8 cellular contexts compared by ENCODE assay signal in the genomic region with DNA sequence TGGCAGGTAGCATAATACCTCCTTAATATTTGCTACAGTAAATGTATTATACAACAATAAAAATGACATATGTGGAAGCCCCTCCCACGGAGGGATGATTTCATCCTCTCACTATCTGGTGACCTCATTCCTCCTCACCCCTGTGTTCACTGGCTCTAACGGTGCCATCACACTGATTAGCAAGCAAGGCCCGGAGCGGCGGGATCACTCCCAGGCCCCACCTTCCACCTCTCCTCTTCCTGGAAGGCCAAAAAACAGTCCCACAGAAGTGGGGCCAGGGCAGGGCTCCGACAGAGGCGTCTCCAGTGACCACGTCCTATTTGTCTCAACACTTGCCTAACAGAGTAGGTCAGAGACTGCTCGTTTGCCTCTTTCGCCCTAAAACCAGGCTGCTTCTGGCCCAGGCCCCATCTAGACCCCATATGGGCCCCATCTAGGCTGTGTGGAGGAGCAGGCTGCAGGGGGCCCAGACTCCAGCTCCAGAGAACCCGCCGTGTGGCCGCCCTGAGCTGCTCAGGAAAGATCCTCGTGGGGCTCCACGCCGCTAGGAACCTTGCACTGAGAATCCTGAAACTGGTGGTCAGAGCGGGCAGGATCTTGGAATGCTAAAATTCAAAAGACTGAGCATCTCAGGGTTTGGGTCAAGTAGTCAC. TPM values are rescaled to one million over a fixed set of nuclear protein-coding genes. Genes with fewer than 3 reads are reported as not detected.
DNase-seq lines count a peak whose midpoint lies in the region; ATAC-seq, FAIRE-seq and TF ChIP-seq lines count a peak whose summit lies in the region.
"Had no signal": no experiment of that assay in that cellular context is flagged by ENCODE, and none has a peak within 500 bp of the region (broad histone marks: within the 10 kb centered on the region; RNA-seq: fewer than 3 reads in every experiment).

No MANE protein-coding gene starts in this region.

- WGBS in trophoblast cell (ENCODE audit: extremely low coverage, insufficient coverage, insufficient read length) = no CpG with 5 or more reads among the region's 17 CpGs

- no peak for TF ChIP-seq POLR2A in endothelial cell of umbilical vein (IDR thresholded peaks at IDR 0.05; ENCODE audit: low read depth, low read length)

- peak; percentile 59 for FAIRE-seq in endothelial cell of umbilical vein (lab: Jason Lieb, UNC)
- FAIRE-seq in frontal cortex (lab: Jason Lieb, UNC) = no peak

- TSS peak; percentile 84 for BruUV-seq in endothelial cell of umbilical vein (replicated peaks; lab: Mats Ljungman, UMichigan)

- POLR2A ChIA-PET in activated CD4-positive, alpha-beta T cell treated with anti-CD3 and anti-CD28 coated beads, Interleukin-2, amount 10 ng/mL, durations not matched to agents 7 days and 5 days (lab: Charles Lee) = interaction anchor here (0.6 kb wide), 1 partner anchor 101 kb away, joined by 3 read pairs; no protein-coding TSS in a partner anchor
- POLR2A ChIA-PET in endothelial cell of umbilical vein (lab: Charles Lee) = no interaction called here

- H3K4me1 Mint-ChIP-seq in activated CD4-positive, alpha-beta T cell treated with anti-CD3 and anti-CD28 coated beads, Interleukin-2, amount 10 ng/mL, durations not matched to agents 7 days and 5 days = peaks cover 52% of the 10 kb centered on the region

- peaks cover 67% of the 10 kb centered on the region for H3K36me3 Mint-ChIP-seq in activated CD4-positive, alpha-beta T cell treated with anti-CD3 and anti-CD28 coated beads, Interleukin-2, amount 10 ng/mL, durations not matched to agents 7 days and 5 days (ENCODE audit: low read depth)

- dilution Hi-C loops in endothelial cell of umbilical vein (cut with MboI; ENCODE audit: extremely low pct_ligation_motif_present, low sequenced_read_pairs) = no loop called here

- H3K4me3 Mint-ChIP-seq in activated CD4-positive, alpha-beta T cell treated with anti-CD3 and anti-CD28 coated beads, Interleukin-2, amount 10 ng/mL, durations not matched to agents 7 days and 5 days = peak overlapping the region; percentile 98

- H3K4me2 ChIP-seq in KMS-11 (peak overlapping the region; percentile 94), endothelial cell of umbilical vein (ENCODE audit: insufficient read depth, low read length) (no peak overlapping the region), trophoblast cell (ENCODE audit: low read length) (no peak overlapping the region)

- H2BK12ac ChIP-seq in trophoblast cell (ENCODE audit: low read length) = peak overlapping the region; percentile 81

- H3K27ac Mint-ChIP-seq in activated CD4-positive, alpha-beta T cell treated with anti-CD3 and anti-CD28 coated beads, Interleukin-2, amount 10 ng/mL, durations not matched to agents 7 days and 5 days = peak overlapping the region; percentile 100

- no peak for ATAC-seq in GM18517 (IDR thresholded peaks at IDR 0.05; ENCODE audit: unreplicated experiment)

- H3K9me1 ChIP-seq in endothelial cell of umbilical vein (replicated peaks; ENCODE audit: control insufficient read depth, extremely low read depth, insufficient read depth, low read length) = no peaks in the 10 kb centered on the region

- no peaks in the 10 kb centered on the region for H3K9me3 Mint-ChIP-seq in activated CD4-positive, alpha-beta T cell treated with anti-CD3 and anti-CD28 coated beads, Interleukin-2, amount 10 ng/mL, durations not matched to agents 7 days and 5 days

- H2AK5ac ChIP-seq in trophoblast cell (ENCODE audit: low read length) = peak overlapping the region; percentile 80

- intact Hi-C loops in endothelial cell of umbilical vein (cut with micrococcal nuclease) = no loop called here

- H3K79me2 ChIP-seq in KMS-11 (ENCODE audit: insufficient read depth, low read depth) = peaks cover 84% of the 10 kb centered on the region
- H3K79me2 ChIP-seq in endothelial cell of umbilical vein (ENCODE audit: control insufficient read depth, insufficient read depth, low read length) = no peaks in the 10 kb centered on the region
- peaks cover 5% of the 10 kb centered on the region for H3K79me2 ChIP-seq in trophoblast cell (ENCODE audit: control insufficient read depth, insufficient read depth, low read length, poor library complexity)

- peak overlapping the region; percentile 96 for H4K91ac ChIP-seq in trophoblast cell (ENCODE audit: low read depth, low read length)

- H3K4me1 ChIP-seq in KMS-11 (ENCODE audit: low read depth, poor library complexity, severe bottlenecking) (peaks cover 82% of the 10 kb centered on the region), endothelial cell of umbilical vein (ENCODE audit: control insufficient read depth, extremely low read depth, insufficient read depth, low read length) (peaks cover 31% of the 10 kb centered on the region), trophoblast cell (ENCODE audit: control insufficient read depth in 1 of 2, insufficient read depth in 2 of 2, low read length in 2 of 2) (peaks cover 24 to 36% of the 10 kb centered on the region in 2 experiments)

- H4K12ac ChIP-seq in trophoblast cell (ENCODE audit: low read depth, low read length) = peak overlapping the region; percentile 20

- H3K23ac ChIP-seq in trophoblast cell (ENCODE audit: low read length) = no peak overlapping the region

- no peak overlapping the region for H3K4me3 ChIP-seq in KMS-11 (IDR thresholded peaks at IDR 0.05; ENCODE audit: insufficient read depth, low read depth, low read length)
- H3K4me3 ChIP-seq in endothelial cell of umbilical vein (replicated peaks in 1 of 3; ENCODE audit: insufficient read depth in 1 of 3, low read depth in 1 of 3, low read length in 3 of 3) = no peak overlapping the region
- H3K4me3 ChIP-seq in trophoblast cell (ENCODE audit: low read depth, low read length) = no peak overlapping the region

- H3K27me3 ChIP-seq in KMS-11 (ENCODE audit: insufficient read depth, low read depth) (no peaks in the 10 kb centered on the region), endothelial cell of umbilical vein (ENCODE audit: control insufficient read depth in 2 of 2, insufficient read depth in 2 of 2, low read length in 2 of 2) (no peaks in the 10 kb centered on the region), trophoblast cell (ENCODE audit: insufficient read depth, low read length) (no peaks in the 10 kb centered on the region)

- no peak for TF ChIP-seq CTCF in KMS-11 (conservative IDR thresholded peaks at IDR 0.05; ENCODE audit: low read depth, low read length)
- no peak for TF ChIP-seq CTCF in endothelial cell of umbilical vein (IDR thresholded peaks at IDR 0.05; ENCODE audit: extremely low read depth in 1 of 2, insufficient read depth in 1 of 2, low read depth in 1 of 2, low read length in 2 of 2)

- no peaks in the 10 kb centered on the region for H3K27me3 Mint-ChIP-seq in activated CD4-positive, alpha-beta T cell treated with anti-CD3 and anti-CD28 coated beads, Interleukin-2, amount 10 ng/mL, durations not matched to agents 7 days and 5 days

- H3K9me3 ChIP-seq in endothelial cell of umbilical vein (replicated peaks; ENCODE audit: control insufficient read depth, insufficient read depth, low read length) = no peaks in the 10 kb centered on the region
- no peaks in the 10 kb centered on the region for H3K9me3 ChIP-seq in trophoblast cell (ENCODE audit: insufficient read depth, low read depth, low read length)

- H2BK5ac ChIP-seq in trophoblast cell (ENCODE audit: low read depth, low read length, poor library complexity) = peak overlapping the region; percentile 93

- H3K4ac ChIP-seq in trophoblast cell (ENCODE audit: low read depth, low read length) = peak overlapping the region; percentile 70

- CTCF ChIA-PET in activated CD4-positive, alpha-beta T cell treated with anti-CD3 and anti-CD28 coated beads, Interleukin-2, amount 10 ng/mL, durations not matched to agents 7 days and 5 days (lab: Charles Lee) = interaction anchor here (1.5 to 9.8 kb wide), 2 partner anchors 11 to 34 kb away, joined by 6 to 115 read pairs; no protein-coding TSS in a partner anchor
- CTCF ChIA-PET in endothelial cell of umbilical vein (lab: Charles Lee) = interaction anchor here (1.6 to 5.4 kb wide), 2 partner anchors 12 to 321 kb away, joined by 3 to 34 read pairs; no protein-coding TSS in a partner anchor

- peak; percentile 61 for DNase-seq in activated CD4-positive, alpha-beta T cell treated with anti-CD3 and anti-CD28 coated beads, Interleukin-2, amount 10 ng/mL, durations not matched to agents 7 days and 5 days
- DNase-seq in endothelial cell of umbilical vein (ENCODE audit: low read depth, low spot score) = peak; percentile 70
- peak; percentile 58 to 79 for DNase-seq in trophoblast cell
- DNase-seq in frontal cortex (ENCODE audit: low spot score in 2 of 2) = no peak
- DNase-seq in occipital lobe (lab: John Stamatoyannopoulos, UW) = no peak

- H3K27ac ChIP-seq in KMS-11 = peak overlapping the region; percentile 12; the same call in 1 of the 2 replicates
- peak overlapping the region; percentile 49 for H3K27ac ChIP-seq in endothelial cell of umbilical vein (ENCODE audit: insufficient read depth, low read depth, low read length)
- H3K27ac ChIP-seq in trophoblast cell (ENCODE audit: low read depth, low read length) = peak overlapping the region; percentile 95

- H3K9ac ChIP-seq in KMS-11 = no peak overlapping the region
- H3K9ac ChIP-seq in endothelial cell of umbilical vein (replicated peaks; ENCODE audit: extremely low read depth, insufficient read depth, low read length) = peak overlapping the region; percentile 32
- H3K9ac ChIP-seq in trophoblast cell (ENCODE audit: low read length) = no peak overlapping the region

- H4K20me1 ChIP-seq in KMS-11 (ENCODE audit: insufficient read depth) (no peaks in the 10 kb centered on the region), endothelial cell of umbilical vein (replicated peaks; ENCODE audit: control insufficient read depth, extremely low read depth, insufficient read depth, low read length) (no peaks in the 10 kb centered on the region)

- H4K8ac ChIP-seq in trophoblast cell (ENCODE audit: low read depth, low read length) = peak overlapping the region; percentile 82

- peak overlapping the region; percentile 11 for H3K18ac ChIP-seq in trophoblast cell (ENCODE audit: low read length)

- H2BK120ac ChIP-seq in trophoblast cell (ENCODE audit: insufficient read depth, low read length, poor library complexity) = peak overlapping the region; percentile 93

- peaks cover 42% of the 10 kb centered on the region for H3K79me1 ChIP-seq in trophoblast cell (ENCODE audit: low read length)

- H3K36me3 ChIP-seq in KMS-11 (ENCODE audit: insufficient read depth) (no peaks in the 10 kb centered on the region), endothelial cell of umbilical vein (ENCODE audit: control insufficient read depth in 2 of 2, extremely low read depth in 1 of 2, insufficient read depth in 2 of 2, low read length in 2 of 2) (no peaks in the 10 kb centered on the region), trophoblast cell (ENCODE audit: control insufficient read depth in 1 of 2, insufficient read depth in 2 of 2, low read length in 2 of 2) (no peaks in the 10 kb centered on the region)

- H3K14ac ChIP-seq in trophoblast cell (ENCODE audit: low read length) = peak overlapping the region; percentile 83

- H2AFZ ChIP-seq in KMS-11 (ENCODE audit: low read depth) = no peak overlapping the region
- H2AFZ ChIP-seq in endothelial cell of umbilical vein (ENCODE audit: low read depth, low read length) = peak overlapping the region; percentile 50
- H2AFZ ChIP-seq in trophoblast cell (ENCODE audit: insufficient read depth, low read length, poor library complexity) = peak overlapping the region; percentile 35

RNA-seq across cellular contexts. Expression of a gene that starts 3.7 kb away (rescaled TPM):
- 100 to 1,000 TPM; 207 to 214 TPM for total RNA-seq in activated CD4-positive, alpha-beta T cell treated with anti-CD3 and anti-CD28 coated beads, Interleukin-2, amount 10 ng/mL, durations not matched to agents 7 days and 5 days
- total RNA-seq in endothelial cell of umbilical vein (0.62 and 1.2 TPM in 2 replicates), frontal cortex (1.2 TPM), occipital lobe (2.0 TPM)
- 1.0 and 1.8 TPM in 2 replicates for polyA plus RNA-seq in endothelial cell of umbilical vein
- polyA plus RNA-seq in endothelial cell of umbilical vein (2011; cell fraction: cytosol; rRNA removed) = 0.52 and 0.71 TPM in 2 replicates
- 1.0 and 1.6 TPM in 2 replicates for polyA plus RNA-seq in endothelial cell of umbilical vein (2011; cell fraction: nucleus; rRNA removed)
- 0.29 and 0.68 TPM in 2 replicates for polyA plus RNA-seq in endothelial cell of umbilical vein (2012)
- 0.34 and 0.62 TPM in 2 replicates for polyA minus RNA-seq in endothelial cell of umbilical vein
- 1.1 TPM for polyA minus RNA-seq in endothelial cell of umbilical vein (2011; cell fraction: cytosol; rRNA and poly(A)+ RNA removed)
- polyA minus RNA-seq in endothelial cell of umbilical vein (2011; cell fraction: nucleus; rRNA and poly(A)+ RNA removed) = 0.53 and 0.91 TPM in 2 replicates
- polyA plus RNA-seq in trophoblast cell (2013) = 3.6 and 3.7 TPM in 2 replicates

RNA-seq across cellular contexts. Expression of a gene that starts 32.1 kb away (rescaled TPM):
- total RNA-seq in activated CD4-positive, alpha-beta T cell treated with anti-CD3 and anti-CD28 coated beads, Interleukin-2, amount 10 ng/mL, durations not matched to agents 7 days and 5 days = 1 to 10 TPM; 1.2 to 1.7 TPM
- not detected in 2 replicates for total RNA-seq in endothelial cell of umbilical vein
- polyA plus RNA-seq in endothelial cell of umbilical vein = not detected in 2 replicates
- polyA plus RNA-seq in endothelial cell of umbilical vein (2011; cell fraction: cytosol; rRNA removed) = not detected in 2 replicates
- polyA plus RNA-seq in endothelial cell of umbilical vein (2011; cell fraction: nucleus; rRNA removed) = not detected in 2 replicates
- polyA plus RNA-seq in endothelial cell of umbilical vein (2012) = not detected in 2 replicates
- not detected in 2 replicates for polyA minus RNA-seq in endothelial cell of umbilical vein
- not detected for polyA minus RNA-seq in endothelial cell of umbilical vein (2011; cell fraction: cytosol; rRNA and poly(A)+ RNA removed)
- not detected in 2 replicates for polyA minus RNA-seq in endothelial cell of umbilical vein (2011; cell fraction: nucleus; rRNA and poly(A)+ RNA removed)
- polyA plus RNA-seq in trophoblast cell (2013) = 16.8 and 19.9 TPM in 2 replicates
- 0.82 TPM for total RNA-seq in frontal cortex
- total RNA-seq in occipital lobe = 2.2 TPM
- total RNA-seq: activated CD8-positive, alpha-beta memory T cell treated with anti-CD3 and anti-CD28 coated beads for 36 hours had no signal

Comparison
In these comparisons a context has a peak if more than half of its experiments do, and no peak if none do; other contexts are left out.
1. H3K27ac ChIP-seq: peak in every context shown above with its lines; median percentile 95 in trophoblast cell; 49 in endothelial cell of umbilical vein; 12 in KMS-11.
2. DNase-seq: peak in activated CD4-positive, alpha-beta T cell treated with anti-CD3 and anti-CD28 coated beads, Interleukin-2, amount 10 ng/mL, durations not matched to agents 7 days and 5 days (single experiment), endothelial cell of umbilical vein (single experiment) and trophoblast cell (2 of 2); none in frontal cortex (0 of 2) and occipital lobe (single experiment).
3. RNA of a gene that starts 3.7 kb away (total RNA-seq): 207 to 214 TPM in activated CD4-positive, alpha-beta T cell treated with anti-CD3 and anti-CD28 coated beads, Interleukin-2, amount 10 ng/mL, durations not matched to agents 7 days and 5 days; 2.0 TPM in occipital lobe (single experiment), 1.2 TPM in frontal cortex (single experiment) and 0.62 to 1.2 TPM in endothelial cell of umbilical vein; every median in the first group is over 10 times any median in the second.